In genomic region chr11:8267280-8267679, GRCh38 we compare ENCODE assay signal across 1 cellular context.
TF ChIP-seq lines count a peak whose summit lies in the region.

No MANE protein-coding gene starts in this region.

TF ChIP-seq in GM23338, 12 proteins besides CTCF, POLR2A, EP300 and RAD21 (continued from another document):
- TF ChIP-seq ZNF462 (CRISPR knock-in tag; IDR thresholded peaks at IDR 0.05) = no peak
- no peak for TF ChIP-seq EZH2phosphoT487 (IDR thresholded peaks at IDR 0.05; ENCODE audit: unreplicated experiment)
- TF ChIP-seq NANOG (IDR thresholded peaks at IDR 0.05; ENCODE audit: borderline replicate concordance) = no peak
- TF ChIP-seq CREB1 (CRISPR knock-in tag; IDR thresholded peaks at IDR 0.05; ENCODE audit: low read depth) = no peak
- TF ChIP-seq STAT1 (IDR thresholded peaks at IDR 0.05; ENCODE audit: unreplicated experiment) = no peak
- no peak for TF ChIP-seq ZNF114 (CRISPR knock-in tag; IDR thresholded peaks at IDR 0.05)
- TF ChIP-seq ETS1 (IDR thresholded peaks at IDR 0.05) = no peak
- no peak for TF ChIP-seq ZNF331 (CRISPR knock-in tag; IDR thresholded peaks at IDR 0.05; ENCODE audit: low read depth)
- no peak for TF ChIP-seq EZH2 (IDR thresholded peaks at IDR 0.05; ENCODE audit: low read depth, unreplicated experiment)
- TF ChIP-seq JUNB (IDR thresholded peaks at IDR 0.05; ENCODE audit: unreplicated experiment) = no peak
- no peak for TF ChIP-seq REST (IDR thresholded peaks at IDR 0.05; ENCODE audit: unreplicated experiment)
TF ChIP-seq in GM23338: peak in this region for 0.
